ENCODE assay signal across 36 cellular contexts in the genomic region with DNA sequence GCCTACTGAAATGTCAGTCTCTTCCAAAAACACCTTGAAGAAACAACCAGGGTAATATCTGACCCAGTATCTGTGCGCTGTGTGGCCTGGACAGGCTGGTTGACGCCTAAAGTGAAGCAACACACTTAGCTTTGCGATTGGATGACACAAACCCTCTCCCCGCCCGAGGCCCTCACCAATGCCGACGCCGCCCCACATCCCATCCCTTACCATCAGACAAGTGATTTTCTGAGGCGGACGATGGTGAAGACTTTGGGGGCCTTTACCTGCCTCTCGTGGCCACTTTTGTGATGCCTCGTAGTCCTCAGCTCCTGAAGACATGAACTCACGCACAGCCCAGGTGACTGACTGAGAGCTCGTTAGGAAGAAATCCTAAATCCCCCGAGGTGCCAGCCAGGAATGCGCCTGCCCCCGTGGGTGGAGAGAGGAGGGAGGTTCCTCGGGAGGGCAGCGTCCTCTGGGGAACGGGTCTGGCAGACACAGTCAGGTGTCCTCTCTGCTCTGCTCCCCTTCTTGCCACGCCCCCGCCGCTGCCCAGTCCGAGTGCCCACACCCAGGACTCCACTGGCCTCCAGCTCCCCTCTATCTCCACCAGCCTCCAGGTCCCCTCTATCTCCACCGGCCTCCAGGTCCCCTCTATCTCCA. TPM values are rescaled to one million over a fixed set of nuclear protein-coding genes. Genes with fewer than 3 reads are reported as not detected.
DNase-seq lines count a peak whose midpoint lies in the region; ATAC-seq, FAIRE-seq and TF ChIP-seq lines count a peak whose summit lies in the region.
"Had no signal": no experiment of that assay in that cellular context is flagged by ENCODE, and none has a peak within 500 bp of the region (broad histone marks: within the 10 kb centered on the region; RNA-seq: fewer than 3 reads in every experiment).

No MANE protein-coding gene starts in this region.

- no peak overlapping the region for H3K4me2 ChIP-seq in HepG2 (ENCODE audit: low read depth, low read length)
- H3K4me2 ChIP-seq: A549 had no signal

- no peak overlapping the region for H3K9ac ChIP-seq in HepG2 (ENCODE audit: insufficient read depth, low read depth, low read length)

- no peak overlapping the region for H3K4me3 ChIP-seq in right lobe of liver
- no peak overlapping the region; a peak in 1 of 6 replicates for H3K4me3 ChIP-seq in HepG2 (replicated peaks in 1 of 3; ENCODE audit: insufficient read depth in 1 of 3, low read depth in 2 of 3, low read length in 3 of 3)
- H3K4me3 ChIP-seq in left ventricle myocardium inferior: no peak overlapping the region
- H3K4me3 ChIP-seq: A549, gastrocnemius medialis, MG63, skin epidermis, thoracic aorta had no signal

- intact Hi-C loops in right lobe of liver (cut with DNase I) (no loop called here), HepG2 (cut with micrococcal nuclease; ENCODE audit: unreplicated experiment) (no loop called here), left ventricle myocardium inferior (cut with micrococcal nuclease) (no loop called here)

- H3K9me3 ChIP-seq in right lobe of liver (no peaks in the 10 kb centered on the region), HepG2 (ENCODE audit: low read length) (no peaks in the 10 kb centered on the region), left ventricle myocardium inferior (replicated peaks) (no peaks in the 10 kb centered on the region)
- H3K9me3 ChIP-seq: A549, gastrocnemius medialis, MG63, thoracic aorta had no signal

- TF ChIP-seq POLR2A in right lobe of liver (IDR thresholded peaks at IDR 0.05) (no peak), HepG2 (IDR thresholded peaks at IDR 0.05; ENCODE audit: insufficient read depth in 1 of 2, low read depth in 2 of 2, low read length in 2 of 2) (no peak), GM18505 (IDR thresholded peaks at IDR 0.05; ENCODE audit: borderline replicate concordance, extremely low read depth, insufficient read depth, insufficient read length) (no peak)

- no peak overlapping the region for H2AFZ ChIP-seq in HepG2 (ENCODE audit: low read length)

- H3K36me3 ChIP-seq in right lobe of liver (no peaks in the 10 kb centered on the region), HepG2 (replicated peaks in 1 of 2; ENCODE audit: control insufficient read depth in 1 of 2, insufficient read depth in 2 of 2, low read length in 2 of 2) (no peaks in the 10 kb centered on the region), left ventricle myocardium inferior (no peaks in the 10 kb centered on the region)
- H3K36me3 ChIP-seq: brain microvascular endothelial cell, gastrocnemius medialis, MG63, thoracic aorta, WERI-Rb-1 had no signal

- TF ChIP-seq CTCF in right lobe of liver (IDR thresholded peaks at IDR 0.05) (no peak), HepG2 (CRISPR knock-in tag; IDR thresholded peaks at IDR 0.05) (no peak), left ventricle myocardium inferior (IDR thresholded peaks at IDR 0.05; ENCODE audit: borderline replicate concordance) (no peak)

- H3K27ac ChIP-seq in right lobe of liver (no peak overlapping the region), HepG2 (ENCODE audit: extremely low read length, insufficient read depth, low read length) (no peak overlapping the region), left ventricle myocardium inferior (replicated peaks) (no peak overlapping the region)
- H3K27ac ChIP-seq: A549, brain microvascular endothelial cell, gastrocnemius medialis, thoracic aorta, WERI-Rb-1 had no signal

- 73% methylated on average over 3 of the region's 25 CpGs for WGBS in right lobe of liver (ENCODE audit: insufficient coverage, low coverage, low lambda C conversion rate, missing lambda C conversion rate)
- 78% methylated on average over 22 of the region's 25 CpGs for WGBS in HepG2 (ENCODE audit: low lambda C conversion rate)

- no peak for TF ChIP-seq RAD21 in HepG2 (CRISPR knock-in tag; IDR thresholded peaks at IDR 0.05)

- H3K4me1 ChIP-seq in right lobe of liver: peaks cover 0 to 15% (median 6%) of the 10 kb centered on the region in 4 donors
- H3K4me1 ChIP-seq in HepG2 (ENCODE audit: insufficient read depth, low read length): peaks cover 55% of the 10 kb centered on the region
- H3K4me1 ChIP-seq in left ventricle myocardium inferior: peaks cover 27% of the 10 kb centered on the region
- H3K4me1 ChIP-seq: A549 had no signal

- no peak for TF ChIP-seq EP300 in HepG2 (IDR thresholded peaks at IDR 0.05; ENCODE audit: low read depth in 2 of 2, low read length in 2 of 2)
- no peak for TF ChIP-seq EP300 in HepG2 (CRISPR knock-in tag; IDR thresholded peaks at IDR 0.05; ENCODE audit: borderline replicate concordance)

- H4K20me1 ChIP-seq in HepG2 (ENCODE audit: insufficient read depth, low read length): no peaks in the 10 kb centered on the region

- H3K27me3 ChIP-seq in right lobe of liver (no peaks in the 10 kb centered on the region), HepG2 (ENCODE audit: control insufficient read depth in 1 of 2, insufficient read depth in 2 of 2, low read length in 2 of 2) (peaks cover 11 to 72% of the 10 kb centered on the region in 2 experiments), left ventricle myocardium inferior (ENCODE audit: low read depth) (no peaks in the 10 kb centered on the region)
- H3K27me3 ChIP-seq: brain microvascular endothelial cell, gastrocnemius medialis, MG63 had no signal

- BruUV-seq in HepG2 (replicated peaks; lab: Mats Ljungman, UMichigan): no TSS peak

- H3K36me3 Mint-ChIP-seq in naive B cell: no peaks in the 10 kb centered on the region
- H3K36me3 Mint-ChIP-seq: activated naive CD4-positive, alpha-beta T cell treated with anti-CD3 and anti-CD28 coated beads, Interleukin-2, amount 10 ng/mL, durations not matched to agents 7 days and 5 days; CD8-positive, alpha-beta T cell; natural killer cell had no signal

- H3K27me3 Mint-ChIP-seq in naive B cell: peaks cover 4 to 24% (median 20%) of the 10 kb centered on the region in 3 donors

- no peaks in the 10 kb centered on the region for H3K9me3 Mint-ChIP-seq in naive B cell
- H3K9me3 Mint-ChIP-seq: activated naive CD4-positive, alpha-beta T cell treated with anti-CD3 and anti-CD28 coated beads, Interleukin-2, amount 10 ng/mL, durations not matched to agents 7 days and 5 days; activated T-helper 17 cell treated with anti-CD3 and anti-CD28 coated beads, Interleukin-2, amount 50 U/mL, for 72 hours; CD8-positive, alpha-beta T cell; natural killer cell had no signal

- H3K4me1 Mint-ChIP-seq in naive B cell: peaks cover 10 to 16% (median 13%) of the 10 kb centered on the region in 3 donors
- H3K4me1 Mint-ChIP-seq: activated T-helper 17 cell treated with anti-CD3 and anti-CD28 coated beads, Interleukin-2, amount 50 U/mL, for 72 hours had no signal

- in situ Hi-C loops in HepG2 (cut with HindIII; ENCODE audit: extremely low pct_ligation_motif_present, low pct_unique_long_range_greater_than_20kb): no loop called here

- no peaks in the 10 kb centered on the region for H3K79me2 ChIP-seq in HepG2 (ENCODE audit: insufficient read depth, low read length)

- no peak for FAIRE-seq in HepG2 (lab: Jason Lieb, UNC)
- FAIRE-seq: A549, endothelial cell of umbilical vein, GM18507, urothelium cell line had no signal

- ATAC-seq in right lobe of liver (no peak), HepG2 (no peak), naive B cell (ENCODE audit: low read depth in 2 of 2) (no peak), GM18505 (IDR thresholded peaks at IDR 0.05; ENCODE audit: unreplicated experiment) (no peak), GM18909 (IDR thresholded peaks at IDR 0.05; ENCODE audit: poor library complexity, unreplicated experiment) (no peak)
- ATAC-seq: activated CD8-positive, alpha-beta T cell treated with anti-CD3 and anti-CD28 coated beads, Interleukin-2, amount 10 ng/mL, durations not matched to agents 7 days and 5 days; activated T-helper 17 cell treated with anti-CD3 and anti-CD28 coated beads, Interleukin-2, amount 50 U/mL, for 72 hours; CD8-positive, alpha-beta T cell; gastrocnemius medialis; PC-3; stimulated activated naive CD8-positive, alpha-beta T cell treated with anti-CD3 and anti-CD28 coated beads, Interleukin-15, Interleukin-2, amounts not matched to agents 100 U/mL and 50 U/mL, for 24 hours had no signal

- peak overlapping the region in 5 of 8 donors; percentile 6 to 79 (median 45) for H3K4me3 Mint-ChIP-seq in naive B cell
- H3K4me3 Mint-ChIP-seq: activated CD8-positive, alpha-beta T cell treated with anti-CD3 and anti-CD28 coated beads, Interleukin-2, amount 10 ng/mL, durations not matched to agents 7 days and 5 days; activated naive CD4-positive, alpha-beta T cell treated with anti-CD3 and anti-CD28 coated beads, Interleukin-2, amount 10 ng/mL, durations not matched to agents 7 days and 5 days; activated T-helper 17 cell treated with anti-CD3 and anti-CD28 coated beads, Interleukin-2, amount 50 U/mL, for 72 hours; CD8-positive, alpha-beta T cell; natural killer cell had no signal

- POLR2A ChIA-PET in HepG2 (lab: Yijun Ruan, JAX): no interaction called here

- DNase-seq in right lobe of liver (peak in 2 of 3 donors; percentile 10 to 49), HepG2 (ENCODE audit: low spot score) (no peak), left ventricle myocardium inferior (peak; percentile 7), naive B cell (no peak), glomerular visceral epithelial cell (ENCODE audit: extremely low spot score) (no peak), inferior parietal cortex (ENCODE audit: extremely low spot score) (no peak)
- DNase-seq: activated CD4-positive, alpha-beta T cell treated with anti-CD3 and anti-CD28 coated beads for 4 hours; activated CD8-positive, alpha-beta T cell treated with anti-CD3 and anti-CD28 coated beads, Interleukin-2, amount 10 ng/mL, durations not matched to agents 7 days and 5 days; activated naive CD4-positive, alpha-beta T cell treated with anti-CD3 and anti-CD28 coated beads, Interleukin-2, amount 10 ng/mL, durations not matched to agents 7 days and 5 days; brain microvascular endothelial cell; gastrocnemius medialis; hypothalamus; KG1; MG63; midbrain; natural killer cell; NCI-H1105; NCI-H187 treated with DMSO at 0.1 percent for 48 hours; NCI-H526; NK-92 treated with Interleukin-12 subunit alpha and Interleukin-12 subunit beta, amount 100 ng/mL, for 24 hours; PC-3; SHP77; stimulated activated CD4-positive, alpha-beta T cell treated with anti-CD3 and anti-CD28 coated beads, Interleukin-1b, Interleukin-23, amount 100 ng/mL, for 48 hours; stimulated activated naive CD8-positive, alpha-beta T cell treated with anti-CD3 and anti-CD28 coated beads, Interleukin-15, Interleukin-2, amounts not matched to agents 100 U/mL and 50 U/mL, for 24 hours; T1000; WERI-Rb-1 had no signal

- H3K27ac Mint-ChIP-seq in naive B cell: no peak overlapping the region
- H3K27ac Mint-ChIP-seq: activated CD8-positive, alpha-beta T cell treated with anti-CD3 and anti-CD28 coated beads, Interleukin-2, amount 10 ng/mL, durations not matched to agents 7 days and 5 days; activated naive CD4-positive, alpha-beta T cell treated with anti-CD3 and anti-CD28 coated beads, Interleukin-2, amount 10 ng/mL, durations not matched to agents 7 days and 5 days; activated T-helper 17 cell treated with anti-CD3 and anti-CD28 coated beads, Interleukin-2, amount 50 U/mL, for 72 hours; CD8-positive, alpha-beta T cell had no signal

- CTCF ChIA-PET in HepG2 (lab: Yijun Ruan, JAX; ENCODE audit: low intra/inter-chr PET ratio, low total read pairs): no interaction called here

RNA-seq across cellular contexts. Expression of a gene that starts 31.0 kb away (rescaled TPM):
- total RNA-seq in right lobe of liver (100 to 1,000 TPM; 105 to 165 (median 131) TPM), HepG2 (2016; rRNA removed; fragmentation: Illumina TruSeq; extraction: Trizol) (19.2 and 29.2 TPM in 2 replicates), left ventricle myocardium inferior (57.1 TPM)
- 24.1 and 24.5 TPM in 2 replicates for total RNA-seq in HepG2 (2016; cell fraction: cytosol; rRNA removed; fragmentation: Illumina TruSeq; extraction: Trizol; ENCODE audit: low read depth)
- 16.2 and 29.2 TPM in 2 replicates for total RNA-seq in HepG2 (2016; cell fraction: insoluble cytoplasmic fraction; rRNA removed; fragmentation: Illumina TruSeq; extraction: Trizol)
- 50.6 and 51.0 TPM in 2 replicates for total RNA-seq in HepG2 (2016; cell fraction: membrane; rRNA removed; fragmentation: Illumina TruSeq; extraction: Trizol)
- total RNA-seq in HepG2 (2016; cell fraction: nucleus; rRNA removed; fragmentation: Illumina TruSeq; extraction: Trizol): 14.5 and 14.9 TPM in 2 replicates
- polyA plus RNA-seq in HepG2 (2011; rRNA removed) (18.9 and 23.8 TPM in 2 replicates), naive B cell (ENCODE audit: low read depth in 6 of 6) (under 1 TPM in 5 of 6 donors, not detected in 1; 0.31 to 0.76 (median 0.50) TPM)
- polyA plus RNA-seq in HepG2 (2011; cell fraction: cytosol; rRNA removed): 20.3 and 28.6 TPM in 2 replicates
- polyA plus RNA-seq in HepG2 (2011; cell fraction: nucleus; rRNA removed): 25.5 and 28.6 TPM in 2 replicates
- 42.6 and 48.4 TPM in 2 replicates for polyA plus RNA-seq in HepG2 (2012)
- polyA plus RNA-seq in HepG2 (2016; cell fraction: cytosol; fragmentation: Illumina TruSeq; extraction: Trizol; ENCODE audit: low read depth): 68.3 and 74.3 TPM in 2 replicates
- 28.2 and 39.1 TPM in 2 replicates for polyA plus RNA-seq in HepG2 (2016; cell fraction: insoluble cytoplasmic fraction; fragmentation: Illumina TruSeq; extraction: Trizol; ENCODE audit: low read depth)
- 81.0 and 95.6 TPM in 2 replicates for polyA plus RNA-seq in HepG2 (2016; cell fraction: membrane; fragmentation: Illumina TruSeq; extraction: Trizol; ENCODE audit: low read depth)
- 27.8 and 30.7 TPM in 2 replicates for polyA plus RNA-seq in HepG2 (2016; cell fraction: nucleus; fragmentation: Illumina TruSeq; extraction: Trizol; ENCODE audit: insufficient read depth, low read depth)
- polyA minus RNA-seq in HepG2 (2011; rRNA and poly(A)+ RNA removed; ENCODE audit: low replicate concordance): 26.4 and 69.1 TPM in 2 replicates
- polyA minus RNA-seq in HepG2 (2011; cell fraction: cytosol; rRNA and poly(A)+ RNA removed): 27.2 and 30.5 TPM in 2 replicates
- polyA minus RNA-seq in HepG2 (2011; cell fraction: nucleus; rRNA and poly(A)+ RNA removed): 13.6 and 15.8 TPM in 2 replicates

Comparison
In these comparisons a context has a peak if more than half of its experiments do, and no peak if none do; other contexts are left out.
1. DNase-seq: peak in right lobe of liver (2 of 3) and left ventricle myocardium inferior (single experiment); none in HepG2 (single experiment), naive B cell (single experiment), glomerular visceral epithelial cell (single experiment) and inferior parietal cortex (single experiment).